In genomic region chr12:124687695-124688301, GRCh38 we compare ENCODE assay signal across 10 cellular contexts.
DNase-seq lines count a peak whose midpoint lies in the region; ATAC-seq and TF ChIP-seq lines count a peak whose summit lies in the region.
"Had no signal": no experiment of that assay in that cellular context is flagged by ENCODE, and none has a peak within 500 bp of the region (broad histone marks: within the 10 kb centered on the region; RNA-seq: fewer than 3 reads in every experiment).

No MANE protein-coding gene starts in this region.

- H3K4me1 ChIP-seq in right atrium auricular region: peaks cover 0 to 49% of the 10 kb centered on the region in 2 donors

- no peak overlapping the region for H3K4me3 Mint-ChIP-seq in WTC11

- H3K4me3 ChIP-seq in right atrium auricular region: no peak overlapping the region
- H3K4me3 ChIP-seq: ovary had no signal

- no peak overlapping the region for H3K27ac Mint-ChIP-seq in WTC11

- H3K9me3 ChIP-seq in right atrium auricular region: peaks cover 0 to 18% of the 10 kb centered on the region in 2 donors
- H3K9me3 ChIP-seq: ovary had no signal

- POLR2A ChIA-PET in WTC11 (lab: Charles Lee): no interaction called here

- peaks cover 40% of the 10 kb centered on the region for H3K4me1 Mint-ChIP-seq in WTC11

- no peak for TF ChIP-seq CTCF in WTC11 (IDR thresholded peaks at IDR 0.05)
- no peak for TF ChIP-seq CTCF in right atrium auricular region (IDR thresholded peaks at IDR 0.05)

- no peaks in the 10 kb centered on the region for H3K27me3 Mint-ChIP-seq in WTC11 (ENCODE audit: low read depth)

- CTCF ChIA-PET in WTC11 (lab: Charles Lee): no interaction called here

- H3K36me3 ChIP-seq in right atrium auricular region: no peaks in the 10 kb centered on the region
- H3K36me3 ChIP-seq: ovary had no signal

- no peak for ATAC-seq in WTC11
- ATAC-seq in GM18861 (IDR thresholded peaks at IDR 0.05; ENCODE audit: unreplicated experiment): no peak

- peaks cover 21% of the 10 kb centered on the region for H3K9me3 Mint-ChIP-seq in WTC11

- DNase-seq in NCI-H1417 (lab: John Stamatoyannopoulos, UW) (peak in 2 of 3 experiments; percentile 34 to 46), NCI-H1417 treated with DMSO at 0.1 percent for 48 hours (lab: John Stamatoyannopoulos, UW) (no peak), WTC11 (ENCODE audit: low spot score) (no peak), right atrium auricular region (ENCODE audit: low spot score) (no peak), NCI-H510A (lab: John Stamatoyannopoulos, UW) (no peak), NCI-H510A treated with DMSO at 0.1 percent for 48 hours (lab: John Stamatoyannopoulos, UW) (no peak)
- DNase-seq in stimulated activated CD8-positive, alpha-beta memory T cell treated with anti-CD3 and anti-CD28 coated beads, Interleukin-4, amount 100 ng/mL, for 48 hours: peak; percentile 40
- DNase-seq: ACHN had no signal

- peak overlapping the region; percentile 54 to 59 for H3K27ac ChIP-seq in right atrium auricular region

- no peaks in the 10 kb centered on the region for H3K36me3 Mint-ChIP-seq in WTC11

- no peaks in the 10 kb centered on the region for H3K27me3 ChIP-seq in right atrium auricular region
- H3K27me3 ChIP-seq: ovary had no signal

TF ChIP-seq in WTC11, 78 proteins besides CTCF, POLR2A, EP300 and RAD21:
- TF ChIP-seq GTF2I (CRISPR knock-in tag; conservative IDR thresholded peaks at IDR 0.05) (0 out of 2 replicates have a peak, but pooled peaks have one; percentile 35), MLX (CRISPR knock-in tag; IDR thresholded peaks at IDR 0.05) (no peak)

Comparison
In these comparisons a context has a peak if more than half of its experiments do, and no peak if none do; other contexts are left out.
1. DNase-seq: peak in NCI-H1417 (2 of 3) and stimulated activated CD8-positive, alpha-beta memory T cell treated with anti-CD3 and anti-CD28 coated beads, Interleukin-4, amount 100 ng/mL, for 48 hours (single experiment); none in NCI-H1417 treated with DMSO at 0.1 percent for 48 hours (single experiment), WTC11 (single experiment), right atrium auricular region (single experiment), NCI-H510A (single experiment) and NCI-H510A treated with DMSO at 0.1 percent for 48 hours (single experiment).